23 cellular contexts compared by ENCODE assay signal in the genomic region with DNA sequence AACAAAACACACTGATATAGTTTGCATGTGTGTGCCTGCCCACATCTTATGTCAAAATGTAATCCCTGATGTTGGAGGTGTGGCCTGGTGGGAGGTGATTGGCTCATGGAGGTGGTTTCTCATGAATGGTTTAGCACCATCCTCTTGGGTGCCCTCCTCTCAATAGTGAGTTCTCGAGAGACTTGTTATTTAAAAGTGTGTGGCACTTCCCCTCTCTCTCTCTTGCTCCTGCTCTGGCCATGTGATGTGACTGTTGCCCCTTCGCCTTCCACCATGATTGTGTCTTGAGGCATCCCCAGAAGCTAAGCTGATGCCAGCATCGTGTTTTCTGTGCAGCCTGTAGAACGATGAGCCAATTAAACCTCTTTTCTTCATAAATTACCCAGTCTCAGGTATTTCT.
"Had no signal": no experiment of that assay in that cellular context is flagged by ENCODE, and none has a peak within 500 bp of the region (broad histone marks: within the 10 kb centered on the region; RNA-seq: fewer than 3 reads in every experiment).

No MANE protein-coding gene starts in this region.

- H3K36me3 ChIP-seq: brain microvascular endothelial cell, cardiac muscle cell, MG63 had no signal

- DNase-seq: activated CD4-positive, alpha-beta memory T cell treated with anti-CD3 and anti-CD28 coated beads for 36 hours; activated CD4-positive, alpha-beta T cell treated with anti-CD3 and anti-CD28 coated beads, Interleukin-2, amount 10 ng/mL, durations not matched to agents 7 days and 5 days; activated CD4-positive, CD25-positive, alpha-beta regulatory T cell; activated CD8-positive, alpha-beta memory T cell treated with anti-CD3 and anti-CD28 coated beads for 24 hours; activated effector memory CD4-positive, alpha-beta T cell treated with anti-CD3 and anti-CD28 coated beads, Interleukin-2, amount 50 U/mL, for 16 hours; activated naive CD4-positive, alpha-beta T cell treated with Interleukin-2 at 50 U/mL for 16 hours; activated T-cell treated with anti-CD3 and anti-CD28 coated beads, Interleukin-2, amount 50 U/mL, for 4 hours; brain microvascular endothelial cell; MG63; NCI-H1105 treated with DMSO at 0.1 percent for 48 hours; NCI-H1436 treated with DMSO at 0.1 percent for 48 hours; NCI-H2029; NCI-H2107; NCI-H2171 treated with DMSO at 0.1 percent for 48 hours; NCI-H226; NCI-H526; PC-3; SHP77 treated with DMSO at 0.1 percent for 48 hours; T-helper 17 cell; T-helper 9 cell had no signal

- ATAC-seq: activated naive CD4-positive, alpha-beta T cell treated with anti-CD3 and anti-CD28 coated beads, Interleukin-2, amount 50 U/mL, for 72 hours; activated T-cell treated with anti-CD3 and anti-CD28 coated beads, Interleukin-2, amount 50 U/mL, for 4 hours; PC-3; T-helper 17 cell had no signal

- H3K4me3 ChIP-seq: cardiac muscle cell, MG63 had no signal

- H3K9me3 ChIP-seq: MG63 had no signal

- H3K27ac ChIP-seq: brain microvascular endothelial cell, cardiac muscle cell, VCaP had no signal

- H3K27me3 ChIP-seq: brain microvascular endothelial cell, cardiac muscle cell, MG63 had no signal
